Comparison of ENCODE assay signal across 1 cellular context in the genomic region with DNA sequence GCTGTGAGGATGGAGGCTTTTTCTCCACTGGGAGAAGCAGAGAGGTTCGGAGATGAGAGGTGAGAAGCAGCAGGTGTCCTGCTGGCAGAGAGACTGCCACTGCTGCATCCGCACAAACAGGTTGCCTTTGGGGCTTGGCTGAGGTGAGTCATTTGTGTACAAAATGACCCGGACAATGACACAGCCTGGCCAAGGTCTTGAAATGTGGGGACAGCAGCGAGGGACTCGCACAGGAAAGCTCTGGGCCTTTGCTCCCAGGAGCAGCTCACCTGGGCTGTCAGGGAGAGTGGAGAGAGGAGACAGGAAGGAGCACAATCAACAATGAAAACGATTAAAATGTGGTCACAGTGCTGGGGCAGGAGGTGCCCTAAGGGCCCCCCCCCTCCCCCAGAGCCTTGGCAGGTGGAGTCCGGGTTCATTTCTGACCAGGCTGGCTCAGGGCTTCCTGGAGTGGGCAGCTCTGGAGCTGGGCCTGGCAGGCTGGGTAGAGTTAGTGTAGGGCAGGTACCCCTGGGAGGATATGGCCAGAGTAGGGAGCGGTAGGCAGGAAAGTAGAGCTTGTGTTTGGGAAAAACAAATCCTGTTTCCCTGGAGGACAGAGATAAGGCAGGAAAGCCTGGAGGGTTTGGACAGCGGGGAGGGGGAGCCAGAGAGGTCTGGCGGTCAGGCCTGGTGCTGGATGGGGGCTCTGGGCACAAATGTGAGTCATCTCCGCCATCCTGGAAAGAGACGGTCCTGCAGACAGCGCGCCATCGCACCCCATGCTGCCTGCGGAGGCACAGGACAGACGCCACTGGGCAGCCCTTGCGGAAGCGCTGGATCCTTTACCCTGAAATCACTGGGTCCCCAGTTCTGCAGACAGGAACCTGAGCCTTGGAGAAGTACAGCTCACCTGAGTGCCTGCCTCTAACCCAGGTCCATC.
TF ChIP-seq lines count a peak whose summit lies in the region.

No MANE protein-coding gene starts in this region.

TF ChIP-seq in HepG2, 621 proteins besides CTCF, POLR2A, EP300 and RAD21 (continued from another document and continues in another):
- TF ChIP-seq ZMYM2 (CRISPR knock-in tag; IDR thresholded peaks at IDR 0.05), result no peak
- TF ChIP-seq CREB1 (IDR thresholded peaks at IDR 0.05), result 0 out of 2 replicates have a peak, but pooled peaks have one; percentile 51
- no peak for TF ChIP-seq CREB1 (CRISPR knock-in tag; IDR thresholded peaks at IDR 0.05)
- peak; percentile 44; the same call in 1 of the 2 replicates for TF ChIP-seq ZKSCAN8 (CRISPR knock-in tag; IDR thresholded peaks at IDR 0.05; ENCODE audit: borderline replicate concordance)
- TF ChIP-seq ZNF660 (CRISPR knock-in tag; IDR thresholded peaks at IDR 0.05; ENCODE audit: borderline replicate concordance, low read depth), result no peak
- TF ChIP-seq, protein P1, sequence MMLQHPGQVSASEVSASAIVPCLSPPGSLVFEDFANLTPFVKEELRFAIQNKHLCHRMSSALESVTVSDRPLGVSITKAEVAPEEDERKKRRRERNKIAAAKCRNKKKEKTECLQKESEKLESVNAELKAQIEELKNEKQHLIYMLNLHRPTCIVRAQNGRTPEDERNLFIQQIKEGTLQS (CRISPR knock-in tag; IDR thresholded peaks at IDR 0.05), result peak; percentile 89
- no peak for TF ChIP-seq ZNF180 (CRISPR knock-in tag; IDR thresholded peaks at IDR 0.05; ENCODE audit: borderline replicate concordance, low read depth)
- TF ChIP-seq, protein P2, sequence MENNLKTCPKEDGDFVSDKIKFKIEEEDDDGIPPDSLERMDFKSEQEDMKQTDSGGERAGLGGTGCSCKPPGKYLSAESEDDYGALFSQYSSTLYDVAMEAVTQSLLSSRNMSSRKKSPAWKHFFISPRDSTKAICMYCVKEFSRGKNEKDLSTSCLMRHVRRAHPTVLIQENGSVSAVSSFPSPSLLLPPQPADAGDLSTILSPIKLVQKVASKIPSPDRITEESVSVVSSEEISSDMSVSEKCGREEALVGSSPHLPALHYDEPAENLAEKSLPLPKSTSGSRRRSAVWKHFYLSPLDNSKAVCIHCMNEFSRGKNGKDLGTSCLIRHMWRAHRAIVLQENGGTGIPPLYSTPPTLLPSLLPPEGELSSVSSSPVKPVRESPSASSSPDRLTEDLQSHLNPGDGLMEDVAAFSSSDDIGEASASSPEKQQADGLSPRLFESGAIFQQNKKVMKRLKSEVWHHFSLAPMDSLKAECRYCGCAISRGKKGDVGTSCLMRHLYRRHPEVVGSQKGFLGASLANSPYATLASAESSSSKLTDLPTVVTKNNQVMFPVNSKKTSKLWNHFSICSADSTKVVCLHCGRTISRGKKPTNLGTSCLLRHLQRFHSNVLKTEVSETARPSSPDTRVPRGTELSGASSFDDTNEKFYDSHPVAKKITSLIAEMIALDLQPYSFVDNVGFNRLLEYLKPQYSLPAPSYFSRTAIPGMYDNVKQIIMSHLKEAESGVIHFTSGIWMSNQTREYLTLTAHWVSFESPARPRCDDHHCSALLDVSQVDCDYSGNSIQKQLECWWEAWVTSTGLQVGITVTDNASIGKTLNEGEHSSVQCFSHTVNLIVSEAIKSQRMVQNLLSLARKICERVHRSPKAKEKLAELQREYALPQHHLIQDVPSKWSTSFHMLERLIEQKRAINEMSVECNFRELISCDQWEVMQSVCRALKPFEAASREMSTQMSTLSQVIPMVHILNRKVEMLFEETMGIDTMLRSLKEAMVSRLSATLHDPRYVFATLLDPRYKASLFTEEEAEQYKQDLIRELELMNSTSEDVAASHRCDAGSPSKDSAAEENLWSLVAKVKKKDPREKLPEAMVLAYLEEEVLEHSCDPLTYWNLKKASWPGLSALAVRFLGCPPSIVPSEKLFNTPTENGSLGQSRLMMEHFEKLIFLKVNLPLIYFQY (CRISPR knock-in tag; IDR thresholded peaks at IDR 0.05; ENCODE audit: borderline replicate concordance), result peak; percentile 87; the same call in 1 of the 2 replicates
- peak; percentile 85 for TF ChIP-seq SOX5 (CRISPR knock-in tag; IDR thresholded peaks at IDR 0.05; ENCODE audit: borderline replicate concordance)
- TF ChIP-seq, protein P3, sequence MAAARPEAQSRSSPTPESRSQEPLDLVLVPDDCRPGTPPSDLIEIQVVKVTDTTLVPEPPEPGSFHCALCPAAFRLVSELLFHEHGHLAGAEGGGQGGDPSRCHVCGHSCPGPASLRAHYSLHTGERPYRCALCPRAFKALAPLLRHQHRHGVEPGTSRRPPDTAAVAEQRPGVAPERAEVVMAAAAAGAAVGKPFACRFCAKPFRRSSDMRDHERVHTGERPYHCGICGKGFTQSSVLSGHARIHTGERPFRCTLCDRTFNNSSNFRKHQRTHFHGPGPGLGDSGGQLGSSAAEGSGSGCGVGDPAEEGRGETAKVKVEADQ (CRISPR knock-in tag; IDR thresholded peaks at IDR 0.05; ENCODE audit: borderline replicate concordance), result no peak
- TF ChIP-seq DMAP1 (CRISPR knock-in tag; IDR thresholded peaks at IDR 0.05), result peak; percentile 23; the same call in 1 of the 2 replicates
- TF ChIP-seq GATAD1 (CRISPR knock-in tag; IDR thresholded peaks at IDR 0.05), result no peak; the same call in 1 of the 2 replicates
- TF ChIP-seq, protein P4, sequence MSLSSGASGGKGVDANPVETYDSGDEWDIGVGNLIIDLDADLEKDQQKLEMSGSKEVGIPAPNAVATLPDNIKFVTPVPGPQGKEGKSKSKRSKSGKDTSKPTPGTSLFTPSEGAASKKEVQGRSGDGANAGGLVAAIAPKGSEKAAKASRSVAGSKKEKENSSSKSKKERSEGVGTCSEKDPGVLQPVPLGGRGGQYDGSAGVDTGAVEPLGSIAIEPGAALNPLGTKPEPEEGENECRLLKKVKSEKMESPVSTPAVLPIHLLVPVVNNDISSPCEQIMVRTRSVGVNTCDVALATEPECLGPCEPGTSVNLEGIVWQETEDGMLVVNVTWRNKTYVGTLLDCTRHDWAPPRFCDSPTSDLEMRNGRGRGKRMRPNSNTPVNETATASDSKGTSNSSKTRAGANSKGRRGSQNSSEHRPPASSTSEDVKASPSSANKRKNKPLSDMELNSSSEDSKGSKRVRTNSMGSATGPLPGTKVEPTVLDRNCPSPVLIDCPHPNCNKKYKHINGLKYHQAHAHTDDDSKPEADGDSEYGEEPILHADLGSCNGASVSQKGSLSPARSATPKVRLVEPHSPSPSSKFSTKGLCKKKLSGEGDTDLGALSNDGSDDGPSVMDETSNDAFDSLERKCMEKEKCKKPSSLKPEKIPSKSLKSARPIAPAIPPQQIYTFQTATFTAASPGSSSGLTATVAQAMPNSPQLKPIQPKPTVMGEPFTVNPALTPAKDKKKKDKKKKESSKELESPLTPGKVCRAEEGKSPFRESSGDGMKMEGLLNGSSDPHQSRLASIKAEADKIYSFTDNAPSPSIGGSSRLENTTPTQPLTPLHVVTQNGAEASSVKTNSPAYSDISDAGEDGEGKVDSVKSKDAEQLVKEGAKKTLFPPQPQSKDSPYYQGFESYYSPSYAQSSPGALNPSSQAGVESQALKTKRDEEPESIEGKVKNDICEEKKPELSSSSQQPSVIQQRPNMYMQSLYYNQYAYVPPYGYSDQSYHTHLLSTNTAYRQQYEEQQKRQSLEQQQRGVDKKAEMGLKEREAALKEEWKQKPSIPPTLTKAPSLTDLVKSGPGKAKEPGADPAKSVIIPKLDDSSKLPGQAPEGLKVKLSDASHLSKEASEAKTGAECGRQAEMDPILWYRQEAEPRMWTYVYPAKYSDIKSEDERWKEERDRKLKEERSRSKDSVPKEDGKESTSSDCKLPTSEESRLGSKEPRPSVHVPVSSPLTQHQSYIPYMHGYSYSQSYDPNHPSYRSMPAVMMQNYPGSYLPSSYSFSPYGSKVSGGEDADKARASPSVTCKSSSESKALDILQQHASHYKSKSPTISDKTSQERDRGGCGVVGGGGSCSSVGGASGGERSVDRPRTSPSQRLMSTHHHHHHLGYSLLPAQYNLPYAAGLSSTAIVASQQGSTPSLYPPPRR (CRISPR knock-in tag; IDR thresholded peaks at IDR 0.05; ENCODE audit: borderline replicate concordance), result peak; percentile 59; the same call in 1 of the 2 replicates
- no peak for TF ChIP-seq TEAD2 (CRISPR knock-in tag; IDR thresholded peaks at IDR 0.05)
- no peak for TF ChIP-seq TCF12 (IDR thresholded peaks at IDR 0.05)
- TF ChIP-seq TCF12 (CRISPR knock-in tag; IDR thresholded peaks at IDR 0.05), result no peak
- TF ChIP-seq LCORL (IDR thresholded peaks at IDR 0.05), result no peak
- peak; percentile 98 for TF ChIP-seq LCORL (CRISPR knock-in tag; IDR thresholded peaks at IDR 0.05)
- TF ChIP-seq ZEB1 (IDR thresholded peaks at IDR 0.05; ENCODE audit: insufficient replicate concordance, low read depth), result peak; percentile 92
- 0 out of 2 replicates have a peak, but pooled peaks have one; percentile 64 for TF ChIP-seq ZMYM3 (CRISPR knock-in tag; IDR thresholded peaks at IDR 0.05)
- TF ChIP-seq ZNF253 (CRISPR knock-in tag; IDR thresholded peaks at IDR 0.05; ENCODE audit: borderline replicate concordance), result 0 out of 2 replicates have a peak, but pooled peaks have one; percentile 26
- no peak for TF ChIP-seq FOXM1 (CRISPR knock-in tag; IDR thresholded peaks at IDR 0.05)
- TF ChIP-seq, protein P5, sequence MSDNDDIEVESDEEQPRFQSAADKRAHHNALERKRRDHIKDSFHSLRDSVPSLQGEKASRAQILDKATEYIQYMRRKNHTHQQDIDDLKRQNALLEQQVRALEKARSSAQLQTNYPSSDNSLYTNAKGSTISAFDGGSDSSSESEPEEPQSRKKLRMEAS (IDR thresholded peaks at IDR 0.05), result peak; percentile 45
- TF ChIP-seq, protein P6, sequence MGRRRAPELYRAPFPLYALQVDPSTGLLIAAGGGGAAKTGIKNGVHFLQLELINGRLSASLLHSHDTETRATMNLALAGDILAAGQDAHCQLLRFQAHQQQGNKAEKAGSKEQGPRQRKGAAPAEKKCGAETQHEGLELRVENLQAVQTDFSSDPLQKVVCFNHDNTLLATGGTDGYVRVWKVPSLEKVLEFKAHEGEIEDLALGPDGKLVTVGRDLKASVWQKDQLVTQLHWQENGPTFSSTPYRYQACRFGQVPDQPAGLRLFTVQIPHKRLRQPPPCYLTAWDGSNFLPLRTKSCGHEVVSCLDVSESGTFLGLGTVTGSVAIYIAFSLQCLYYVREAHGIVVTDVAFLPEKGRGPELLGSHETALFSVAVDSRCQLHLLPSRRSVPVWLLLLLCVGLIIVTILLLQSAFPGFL (CRISPR knock-in tag; IDR thresholded peaks at IDR 0.05), result no peak
- TF ChIP-seq ZNF563 (CRISPR knock-in tag; IDR thresholded peaks at IDR 0.05), result 0 out of 2 replicates have a peak, but pooled peaks have one; percentile 13
- TF ChIP-seq PHF21A (CRISPR knock-in tag; IDR thresholded peaks at IDR 0.05), result peak; percentile 5; the same call in 1 of the 2 replicates
- TF ChIP-seq, protein P7, sequence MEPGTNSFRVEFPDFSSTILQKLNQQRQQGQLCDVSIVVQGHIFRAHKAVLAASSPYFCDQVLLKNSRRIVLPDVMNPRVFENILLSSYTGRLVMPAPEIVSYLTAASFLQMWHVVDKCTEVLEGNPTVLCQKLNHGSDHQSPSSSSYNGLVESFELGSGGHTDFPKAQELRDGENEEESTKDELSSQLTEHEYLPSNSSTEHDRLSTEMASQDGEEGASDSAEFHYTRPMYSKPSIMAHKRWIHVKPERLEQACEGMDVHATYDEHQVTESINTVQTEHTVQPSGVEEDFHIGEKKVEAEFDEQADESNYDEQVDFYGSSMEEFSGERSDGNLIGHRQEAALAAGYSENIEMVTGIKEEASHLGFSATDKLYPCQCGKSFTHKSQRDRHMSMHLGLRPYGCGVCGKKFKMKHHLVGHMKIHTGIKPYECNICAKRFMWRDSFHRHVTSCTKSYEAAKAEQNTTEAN (CRISPR knock-in tag; conservative IDR thresholded peaks at IDR 0.05), result no peak
- no peak for TF ChIP-seq ZNF777 (CRISPR knock-in tag; IDR thresholded peaks at IDR 0.05)
- no peak for TF ChIP-seq ZNF33B (CRISPR knock-in tag; IDR thresholded peaks at IDR 0.05)
- no peak for TF ChIP-seq ZNF766 (CRISPR knock-in tag; IDR thresholded peaks at IDR 0.05; ENCODE audit: borderline replicate concordance)
- peak; percentile 8 for TF ChIP-seq U2AF1 (optimal IDR thresholded peaks at IDR 0.05; ENCODE audit: low read depth, low read length)
- TF ChIP-seq, protein P8, sequence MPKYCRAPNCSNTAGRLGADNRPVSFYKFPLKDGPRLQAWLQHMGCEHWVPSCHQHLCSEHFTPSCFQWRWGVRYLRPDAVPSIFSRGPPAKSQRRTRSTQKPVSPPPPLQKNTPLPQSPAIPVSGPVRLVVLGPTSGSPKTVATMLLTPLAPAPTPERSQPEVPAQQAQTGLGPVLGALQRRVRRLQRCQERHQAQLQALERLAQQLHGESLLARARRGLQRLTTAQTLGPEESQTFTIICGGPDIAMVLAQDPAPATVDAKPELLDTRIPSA (CRISPR knock-in tag; IDR thresholded peaks at IDR 0.05; ENCODE audit: borderline replicate concordance), result no peak
- TF ChIP-seq HMG20A (CRISPR knock-in tag; IDR thresholded peaks at IDR 0.05; ENCODE audit: borderline replicate concordance), result peak; percentile 63; the same call in 1 of the 2 replicates
- 0 out of 2 replicates have a peak, but pooled peaks have one; percentile 14 for TF ChIP-seq MIER3 (CRISPR knock-in tag; IDR thresholded peaks at IDR 0.05; ENCODE audit: borderline replicate concordance)
- TF ChIP-seq JUN (CRISPR knock-in tag; IDR thresholded peaks at IDR 0.05), result peak; percentile 86
- peak; percentile 53; the same call in 1 of the 2 replicates for TF ChIP-seq RXRA (CRISPR knock-in tag; IDR thresholded peaks at IDR 0.05)
- no peak; the same call in 1 of the 2 replicates for TF ChIP-seq HNRNPL (IDR thresholded peaks at IDR 0.05; ENCODE audit: low read depth, low read length)
- no peak for TF ChIP-seq HOXA9 (CRISPR knock-in tag; IDR thresholded peaks at IDR 0.05; ENCODE audit: borderline replicate concordance)
- 0 out of 2 replicates have a peak, but pooled peaks have one; percentile 20 for TF ChIP-seq ZNF772 (CRISPR knock-in tag; IDR thresholded peaks at IDR 0.05)
- TF ChIP-seq, protein P9, sequence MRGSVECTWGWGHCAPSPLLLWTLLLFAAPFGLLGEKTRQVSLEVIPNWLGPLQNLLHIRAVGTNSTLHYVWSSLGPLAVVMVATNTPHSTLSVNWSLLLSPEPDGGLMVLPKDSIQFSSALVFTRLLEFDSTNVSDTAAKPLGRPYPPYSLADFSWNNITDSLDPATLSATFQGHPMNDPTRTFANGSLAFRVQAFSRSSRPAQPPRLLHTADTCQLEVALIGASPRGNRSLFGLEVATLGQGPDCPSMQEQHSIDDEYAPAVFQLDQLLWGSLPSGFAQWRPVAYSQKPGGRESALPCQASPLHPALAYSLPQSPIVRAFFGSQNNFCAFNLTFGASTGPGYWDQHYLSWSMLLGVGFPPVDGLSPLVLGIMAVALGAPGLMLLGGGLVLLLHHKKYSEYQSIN (CRISPR knock-in tag; IDR thresholded peaks at IDR 0.05; ENCODE audit: borderline replicate concordance), result no peak
- peak; percentile 81 for TF ChIP-seq FOXP1 (IDR thresholded peaks at IDR 0.05)
- peak; percentile 91 for TF ChIP-seq FOXP1 (CRISPR knock-in tag; IDR thresholded peaks at IDR 0.05)
- peak; percentile 26 for TF ChIP-seq ASH2L (IDR thresholded peaks at IDR 0.05; ENCODE audit: insufficient read length, low read depth, low read length)
- TF ChIP-seq ZNF205 (CRISPR knock-in tag; IDR thresholded peaks at IDR 0.05), result 0 out of 2 replicates have a peak, but pooled peaks have one; percentile 58
- no peak for TF ChIP-seq ELF4 (CRISPR knock-in tag; IDR thresholded peaks at IDR 0.05; ENCODE audit: borderline replicate concordance)
- no peak for TF ChIP-seq HOXA5 (CRISPR knock-in tag; IDR thresholded peaks at IDR 0.05)
- TF ChIP-seq MYC (CRISPR knock-in tag; IDR thresholded peaks at IDR 0.05; ENCODE audit: borderline replicate concordance), result peak; percentile 28; the same call in 1 of the 2 replicates
- TF ChIP-seq ZNF775 (CRISPR knock-in tag; IDR thresholded peaks at IDR 0.05; ENCODE audit: borderline replicate concordance), result peak; percentile 97
- peak; percentile 22; the same call in 1 of the 3 replicates for TF ChIP-seq MXI1 (IDR thresholded peaks at IDR 0.05; ENCODE audit: borderline replicate concordance, low read depth, low read length)
- TF ChIP-seq ZNF761 (CRISPR knock-in tag; conservative IDR thresholded peaks at IDR 0.05), result no peak
- TF ChIP-seq SOX6 (IDR thresholded peaks at IDR 0.05), result no peak
- peak; percentile 81 for TF ChIP-seq SOX6 (CRISPR knock-in tag; IDR thresholded peaks at IDR 0.05)
